Comparison of ENCODE assay signal across 10 cellular contexts in the genomic region with DNA sequence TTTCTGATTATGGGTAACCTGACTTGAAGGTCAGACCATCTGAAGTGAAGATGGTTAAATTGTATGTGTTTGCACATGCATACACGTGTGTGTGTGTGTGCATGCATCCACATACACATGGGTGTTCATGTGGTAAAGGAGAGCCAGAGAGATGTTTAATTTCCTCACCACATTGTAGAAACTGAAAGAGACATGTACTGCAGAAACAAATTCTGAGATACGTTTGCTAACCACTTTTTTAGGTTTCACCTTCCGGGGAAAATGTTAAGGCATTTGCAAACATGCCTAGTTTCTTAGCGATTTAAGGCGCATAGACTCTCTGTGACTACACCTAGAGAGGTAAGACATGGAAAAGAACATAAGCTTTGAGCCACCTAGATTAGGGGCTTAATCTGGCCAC.
A peak's percentile ranks its signal among the peaks of the same experiment; 100 is the strongest.
DNase-seq lines count a peak whose midpoint lies in the region; ATAC-seq and TF ChIP-seq lines count a peak whose summit lies in the region.
"Had no signal": no experiment of that assay in that cellular context is flagged by ENCODE, and none has a peak within 500 bp of the region (broad histone marks: within the 10 kb centered on the region; RNA-seq: fewer than 3 reads in every experiment).

No MANE protein-coding gene starts in this region.

- no peak overlapping the region for H3K4me3 Mint-ChIP-seq in activated CD4-positive, alpha-beta T cell treated with anti-CD3 and anti-CD28 coated beads, Interleukin-2, amount 10 ng/mL, durations not matched to agents 7 days and 5 days
- peak overlapping the region; percentile 5 for H3K4me3 Mint-ChIP-seq in stimulated activated effector memory CD8-positive, alpha-beta T cell treated with anti-CD3 and anti-CD28 coated beads, Interleukin-12 subunit alpha, Interleukin-12 subunit beta, amount 100 ng/mL, for 72 hours

- H3K9me3 ChIP-seq in OCI-LY3 (ENCODE audit: insufficient read depth, low read length), result no peaks in the 10 kb centered on the region
- no peaks in the 10 kb centered on the region for H3K9me3 ChIP-seq in ovary
- no peaks in the 10 kb centered on the region for H3K9me3 ChIP-seq in tibial artery

- H3K4me1 ChIP-seq in OCI-LY3 (ENCODE audit: low read length) (peaks cover 28% of the 10 kb centered on the region), ovary (ENCODE audit: insufficient read depth) (peaks cover 11% of the 10 kb centered on the region), tibial artery (peaks cover 0 to 15% (median 10%) of the 10 kb centered on the region in 4 donors)

- H3K9ac ChIP-seq in OCI-LY3 (ENCODE audit: low read length), result no peak overlapping the region

- peak; percentile 71 for ATAC-seq in GM21825 (IDR thresholded peaks at IDR 0.05; ENCODE audit: unreplicated experiment)
- ATAC-seq in stimulated activated effector memory CD8-positive, alpha-beta T cell treated with anti-CD3 and anti-CD28 coated beads, Interleukin-12 subunit alpha, Interleukin-12 subunit beta, amount 100 ng/mL, for 72 hours, result peak; percentile 91

- no peaks in the 10 kb centered on the region; the same call in 1 of the 2 replicates for H4K20me1 ChIP-seq in OCI-LY3 (ENCODE audit: insufficient read depth, low read length)

- peak overlapping the region; percentile 91 for H3K27ac Mint-ChIP-seq in activated CD4-positive, alpha-beta T cell treated with anti-CD3 and anti-CD28 coated beads, Interleukin-2, amount 10 ng/mL, durations not matched to agents 7 days and 5 days
- H3K27ac Mint-ChIP-seq in stimulated activated effector memory CD8-positive, alpha-beta T cell treated with anti-CD3 and anti-CD28 coated beads, Interleukin-12 subunit alpha, Interleukin-12 subunit beta, amount 100 ng/mL, for 72 hours, result no peak overlapping the region

- peak overlapping the region; percentile 6; the same call in 1 of the 2 replicates for H3K4me3 ChIP-seq in OCI-LY3 (ENCODE audit: low read length)
- H3K4me3 ChIP-seq in ovary, result no peak overlapping the region
- no peak overlapping the region for H3K4me3 ChIP-seq in tibial artery
- H3K4me3 ChIP-seq: SJCRH30 had no signal

- CTCF ChIA-PET in activated CD4-positive, alpha-beta T cell treated with anti-CD3 and anti-CD28 coated beads, Interleukin-2, amount 10 ng/mL, durations not matched to agents 7 days and 5 days (lab: Charles Lee), result no interaction called here

- POLR2A ChIA-PET in activated CD4-positive, alpha-beta T cell treated with anti-CD3 and anti-CD28 coated beads, Interleukin-2, amount 10 ng/mL, durations not matched to agents 7 days and 5 days (lab: Charles Lee), result no interaction called here

- no peak overlapping the region for H3K27ac ChIP-seq in OCI-LY3 (ENCODE audit: low read length)
- no peak overlapping the region for H3K27ac ChIP-seq in ovary
- H3K27ac ChIP-seq in tibial artery, result no peak overlapping the region
- H3K27ac ChIP-seq: SJCRH30 had no signal

- no peak overlapping the region for H2AFZ ChIP-seq in OCI-LY3 (ENCODE audit: low read depth, low read length)

- peaks cover 2% of the 10 kb centered on the region for H3K9me3 Mint-ChIP-seq in activated CD4-positive, alpha-beta T cell treated with anti-CD3 and anti-CD28 coated beads, Interleukin-2, amount 10 ng/mL, durations not matched to agents 7 days and 5 days
- H3K9me3 Mint-ChIP-seq in stimulated activated effector memory CD8-positive, alpha-beta T cell treated with anti-CD3 and anti-CD28 coated beads, Interleukin-12 subunit alpha, Interleukin-12 subunit beta, amount 100 ng/mL, for 72 hours, result no peaks in the 10 kb centered on the region

- no peak for TF ChIP-seq EP300 in ovary (IDR thresholded peaks at IDR 0.05)

- TF ChIP-seq POLR2A in ovary (IDR thresholded peaks at IDR 0.05), result no peak

- H3K36me3 ChIP-seq in OCI-LY3 (replicated peaks; ENCODE audit: low read depth, low read length) (no peaks in the 10 kb centered on the region), ovary (no peaks in the 10 kb centered on the region), tibial artery (no peaks in the 10 kb centered on the region)
- H3K36me3 ChIP-seq: SJCRH30 had no signal

- intact Hi-C loops in ovary (cut with DNase I), result no loop called here
- intact Hi-C loops in tibial artery (cut with DNase I; ENCODE audit: low total_unique reads), result no loop called here

- H3K4me1 Mint-ChIP-seq in activated CD4-positive, alpha-beta T cell treated with anti-CD3 and anti-CD28 coated beads, Interleukin-2, amount 10 ng/mL, durations not matched to agents 7 days and 5 days, result peaks cover 32% of the 10 kb centered on the region
- H3K4me1 Mint-ChIP-seq in stimulated activated effector memory CD8-positive, alpha-beta T cell treated with anti-CD3 and anti-CD28 coated beads, Interleukin-12 subunit alpha, Interleukin-12 subunit beta, amount 100 ng/mL, for 72 hours, result peaks cover 26% of the 10 kb centered on the region

- no peak for TF ChIP-seq CTCF in OCI-LY3 (IDR thresholded peaks at IDR 0.05; ENCODE audit: low read depth, low read length)
- TF ChIP-seq CTCF in ovary (IDR thresholded peaks at IDR 0.05), result no peak
- TF ChIP-seq CTCF in tibial artery (IDR thresholded peaks at IDR 0.05), result no peak

- 87 to 88% (median 87%) methylated on average over 5 of the region's 5 CpGs for WGBS in ovary, 3 donors

- no peaks in the 10 kb centered on the region for H3K27me3 Mint-ChIP-seq in activated CD4-positive, alpha-beta T cell treated with anti-CD3 and anti-CD28 coated beads, Interleukin-2, amount 10 ng/mL, durations not matched to agents 7 days and 5 days

- peak overlapping the region; percentile 68 for H3K4me2 ChIP-seq in OCI-LY3 (ENCODE audit: low read length)

- peak; percentile 42 for DNase-seq in activated CD4-positive, alpha-beta T cell treated with anti-CD3 and anti-CD28 coated beads, Interleukin-2, amount 10 ng/mL, durations not matched to agents 7 days and 5 days
- DNase-seq in activated CD4-positive, alpha-beta T cell treated with anti-CD3 and anti-CD28 coated beads for 1 hour, result no peak
- no peak for DNase-seq in stimulated activated effector memory CD8-positive, alpha-beta T cell treated with anti-CD3 and anti-CD28 coated beads, Interleukin-12 subunit alpha, Interleukin-12 subunit beta, amount 100 ng/mL, for 72 hours (ENCODE audit: low spot score in 2 of 2)
- DNase-seq in ovary (no peak), activated gamma-delta T cell treated with Interleukin-2 at 50 U/mL for 16 hours (no peak), tibial artery (no peak)
- DNase-seq: NCI-H1694, SJCRH30 had no signal

- H3K79me2 ChIP-seq in OCI-LY3 (ENCODE audit: low read length), result no peaks in the 10 kb centered on the region

- peaks cover 10% of the 10 kb centered on the region; the same call in 1 of the 2 replicates for H3K27me3 ChIP-seq in OCI-LY3 (ENCODE audit: low read depth, low read length)
- no peaks in the 10 kb centered on the region for H3K27me3 ChIP-seq in ovary
- H3K27me3 ChIP-seq in tibial artery, result no peaks in the 10 kb centered on the region
- H3K27me3 ChIP-seq: SJCRH30 had no signal

- H3K36me3 Mint-ChIP-seq in activated CD4-positive, alpha-beta T cell treated with anti-CD3 and anti-CD28 coated beads, Interleukin-2, amount 10 ng/mL, durations not matched to agents 7 days and 5 days (ENCODE audit: low read depth), result no peaks in the 10 kb centered on the region
- no peaks in the 10 kb centered on the region for H3K36me3 Mint-ChIP-seq in stimulated activated effector memory CD8-positive, alpha-beta T cell treated with anti-CD3 and anti-CD28 coated beads, Interleukin-12 subunit alpha, Interleukin-12 subunit beta, amount 100 ng/mL, for 72 hours
